10 cellular contexts compared by ENCODE assay signal in the genomic region with DNA sequence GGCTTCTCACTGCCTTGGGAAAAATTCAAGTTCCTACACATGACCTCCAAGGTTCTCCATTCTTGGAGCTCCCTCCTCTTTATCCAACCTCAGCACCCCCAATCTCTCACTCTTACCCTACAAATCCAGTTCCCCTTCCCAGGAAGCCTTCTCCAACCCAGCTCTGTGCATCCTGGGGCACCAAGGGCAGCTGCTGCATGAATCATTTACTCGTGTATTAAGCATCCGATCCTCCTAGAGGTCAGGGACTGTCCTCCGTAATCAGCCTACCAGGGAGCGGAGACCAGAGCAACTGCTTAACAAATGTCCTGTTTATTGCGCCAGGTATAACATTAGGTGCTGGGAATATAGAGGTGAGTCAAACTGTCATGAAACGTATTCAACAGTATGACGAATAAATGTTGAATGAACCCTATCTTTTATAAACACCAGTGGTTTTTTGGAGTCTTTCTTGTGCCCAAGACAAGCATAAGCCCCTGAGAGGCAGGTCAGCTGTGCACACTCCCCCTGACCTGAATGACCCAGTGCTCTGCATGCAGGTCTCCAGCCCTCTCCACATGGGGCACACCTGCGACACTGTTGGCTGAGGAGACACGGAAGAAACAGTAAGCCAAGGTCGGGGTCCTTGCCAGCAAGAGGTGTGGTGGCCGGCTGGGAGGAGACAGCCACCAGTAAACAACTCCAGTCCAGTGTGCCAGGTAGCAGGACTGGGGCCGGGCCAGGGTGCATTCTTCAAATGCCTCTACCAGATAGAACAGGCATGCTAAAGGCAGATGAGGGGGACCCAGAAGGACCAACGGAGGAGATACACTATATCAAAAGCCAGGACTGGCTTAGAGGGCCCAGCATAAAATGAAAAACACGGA. TPM values are rescaled to one million over a fixed set of nuclear protein-coding genes. Genes with fewer than 3 reads are reported as not detected.
DNase-seq lines count a peak whose midpoint lies in the region; ATAC-seq and TF ChIP-seq lines count a peak whose summit lies in the region.
"Had no signal": no experiment of that assay in that cellular context is flagged by ENCODE, and none has a peak within 500 bp of the region (broad histone marks: within the 10 kb centered on the region; RNA-seq: fewer than 3 reads in every experiment).

No MANE protein-coding gene starts in this region.

- ATAC-seq in HG02870 (IDR thresholded peaks at IDR 0.05; ENCODE audit: unreplicated experiment), result no peak
- ATAC-seq in GM19452 (IDR thresholded peaks at IDR 0.05; ENCODE audit: unreplicated experiment), result no peak

- H3K9ac ChIP-seq in skeletal muscle tissue (ENCODE audit: low read depth in 1 of 3, low read length in 3 of 3), result peak overlapping the region in 1 of 3 donors; percentile 72

- H3K9me3 Mint-ChIP-seq in T-helper 2 cell treated with Interferon-gamma antibody and Interleukin-4, amounts not matched to agents 5 μg/mL and 100 μg/mL, for 36 hours, result no peaks in the 10 kb centered on the region
- H3K9me3 Mint-ChIP-seq in activated naive CD8-positive, alpha-beta T cell (ENCODE audit: low read depth), result no peaks in the 10 kb centered on the region
- no peaks in the 10 kb centered on the region for H3K9me3 Mint-ChIP-seq in immature natural killer cell

- peak overlapping the region; percentile 73 for H3K4me3 Mint-ChIP-seq in T-helper 2 cell treated with Interferon-gamma antibody and Interleukin-4, amounts not matched to agents 5 μg/mL and 100 μg/mL, for 36 hours
- H3K4me3 Mint-ChIP-seq in activated naive CD8-positive, alpha-beta T cell, result peak overlapping the region; percentile 30
- H3K4me3 Mint-ChIP-seq in immature natural killer cell, result peak overlapping the region; percentile 2 to 90 (median 71)

- peak overlapping the region; percentile 74 for H3K27ac Mint-ChIP-seq in T-helper 2 cell treated with Interferon-gamma antibody and Interleukin-4, amounts not matched to agents 5 μg/mL and 100 μg/mL, for 36 hours
- H3K27ac Mint-ChIP-seq in activated naive CD8-positive, alpha-beta T cell, result peak overlapping the region; percentile 94
- H3K27ac Mint-ChIP-seq in immature natural killer cell, result peak overlapping the region; percentile 89 to 96 (median 92)

- H3K4me3 ChIP-seq in skeletal muscle tissue (ENCODE audit: low read length in 3 of 3), result peak overlapping the region in 2 of 3 donors; percentile 6 to 56

- no peaks in the 10 kb centered on the region for H3K27me3 Mint-ChIP-seq in T-helper 2 cell treated with Interferon-gamma antibody and Interleukin-4, amounts not matched to agents 5 μg/mL and 100 μg/mL, for 36 hours (ENCODE audit: low read depth)
- no peaks in the 10 kb centered on the region for H3K27me3 Mint-ChIP-seq in activated naive CD8-positive, alpha-beta T cell
- peaks cover 0 to 11% (median 2%) of the 10 kb centered on the region in 3 donors for H3K27me3 Mint-ChIP-seq in immature natural killer cell (ENCODE audit: low read depth in 3 of 3)

- no peaks in the 10 kb centered on the region for H3K9me3 ChIP-seq in skeletal muscle tissue (ENCODE audit: control insufficient read depth in 3 of 3, low read length in 3 of 3)

- H3K27ac ChIP-seq in skeletal muscle tissue (ENCODE audit: low read depth, low read length), result peak overlapping the region; percentile 63

- peaks cover 75% of the 10 kb centered on the region for H3K4me1 Mint-ChIP-seq in T-helper 2 cell treated with Interferon-gamma antibody and Interleukin-4, amounts not matched to agents 5 μg/mL and 100 μg/mL, for 36 hours (ENCODE audit: low read depth)
- H3K4me1 Mint-ChIP-seq in activated naive CD8-positive, alpha-beta T cell (ENCODE audit: low read depth), result peaks cover 90% of the 10 kb centered on the region
- peaks cover 99 to 100% of the 10 kb centered on the region in 2 donors for H3K4me1 Mint-ChIP-seq in immature natural killer cell

- TF ChIP-seq POLR2A in erythroblast (IDR thresholded peaks at IDR 0.05; ENCODE audit: low read length), result no peak

- H3K27me3 ChIP-seq in skeletal muscle tissue (ENCODE audit: control insufficient read depth in 3 of 3, insufficient read depth in 3 of 3, low read length in 3 of 3), result no peaks in the 10 kb centered on the region

- peaks cover 23% of the 10 kb centered on the region for H3K36me3 Mint-ChIP-seq in T-helper 2 cell treated with Interferon-gamma antibody and Interleukin-4, amounts not matched to agents 5 μg/mL and 100 μg/mL, for 36 hours (ENCODE audit: low read depth)
- peaks cover 3% of the 10 kb centered on the region for H3K36me3 Mint-ChIP-seq in activated naive CD8-positive, alpha-beta T cell
- H3K36me3 Mint-ChIP-seq in immature natural killer cell, result no peaks in the 10 kb centered on the region

- H3K4me1 ChIP-seq in skeletal muscle tissue (ENCODE audit: control insufficient read depth in 3 of 3, insufficient read depth in 3 of 3, low read length in 3 of 3), result peaks cover 87 to 93% (median 91%) of the 10 kb centered on the region in 3 donors

- no peaks in the 10 kb centered on the region for H3K36me3 ChIP-seq in skeletal muscle tissue (ENCODE audit: control insufficient read depth in 3 of 3, insufficient read depth in 3 of 3, low read length in 3 of 3)

- no peak for DNase-seq in T-helper 2 cell treated with Interferon-gamma antibody and Interleukin-4, amounts not matched to agents 5 μg/mL and 100 μg/mL, for 36 hours (ENCODE audit: low spot score)
- no peak for DNase-seq in T-helper 2 cell
- DNase-seq in immature natural killer cell, result no peak
- no peak for DNase-seq in erythroblast (lab: John Stamatoyannopoulos, UW)
- DNase-seq: NCI-H1436 treated with DMSO at 0.1 percent for 48 hours; stimulated activated CD4-positive, alpha-beta T cell treated with anti-CD3 and anti-CD28 coated beads, Interleukin-1b, Interleukin-23, amount 100 ng/mL, for 48 hours had no signal

RNA-seq across cellular contexts. Expression of gene ANP32A, which starts 27.6 kb away (rescaled TPM):
- 100 to 1,000 TPM in 1 of 3 donors, 10 to 100 TPM in 2; 76.3 to 147 (median 85.2) TPM for polyA plus RNA-seq in immature natural killer cell
- 65.2 TPM for total RNA-seq in skeletal muscle tissue
